8 cellular contexts compared by ENCODE assay signal in genomic region chr19:7507884-7508283, GRCh38. TPM values are rescaled to one million over a fixed set of nuclear protein-coding genes. Genes with fewer than 3 reads are reported as not detected.
A peak's percentile ranks its signal among the peaks of the same experiment; 100 is the strongest.
DNase-seq lines count a peak whose midpoint lies in the region; ATAC-seq, FAIRE-seq and TF ChIP-seq lines count a peak whose summit lies in the region.

No MANE protein-coding gene starts in this region.

- H3K4me3 Mint-ChIP-seq in activated naive CD8-positive, alpha-beta T cell treated with anti-CD3 and anti-CD28 coated beads, Interleukin-2, amount 10 ng/mL, durations not matched to agents 7 days and 5 days: no peak overlapping the region
- no peak overlapping the region for H3K4me3 Mint-ChIP-seq in CD8-positive, alpha-beta T cell

- no peaks in the 10 kb centered on the region for H3K9me3 ChIP-seq in MG63
- no peaks in the 10 kb centered on the region for H3K9me3 ChIP-seq in CD8-positive, alpha-beta T cell (ENCODE audit: low read length)

- no peak for TF ChIP-seq CTCF in CD8-positive, alpha-beta T cell (IDR thresholded peaks at IDR 0.05)

- H3K27ac Mint-ChIP-seq in activated naive CD8-positive, alpha-beta T cell treated with anti-CD3 and anti-CD28 coated beads, Interleukin-2, amount 10 ng/mL, durations not matched to agents 7 days and 5 days: no peak overlapping the region
- no peak overlapping the region for H3K27ac Mint-ChIP-seq in CD8-positive, alpha-beta T cell

- DNase-seq in EH (ENCODE audit: low read depth) (peak; percentile 93), MG63 (peak; percentile 99), islet precursor cell (peak; percentile 94), urothelium cell line (ENCODE audit: low spot score) (peak; percentile 57), NCI-H1092 (lab: John Stamatoyannopoulos, UW) (no peak)
- DNase-seq in activated naive CD8-positive, alpha-beta T cell treated with anti-CD3 and anti-CD28 coated beads, Interleukin-2, amount 10 ng/mL, durations not matched to agents 7 days and 5 days: no peak
- no peak for DNase-seq in CD8-positive, alpha-beta T cell
- no peak for DNase-seq in activated CD4-positive, alpha-beta T cell treated with anti-CD3 and anti-CD28 coated beads for 4 hours

- POLR2A ChIA-PET in activated naive CD8-positive, alpha-beta T cell treated with anti-CD3 and anti-CD28 coated beads, Interleukin-2, amount 10 ng/mL, durations not matched to agents 7 days and 5 days (lab: Charles Lee): no interaction called here
- POLR2A ChIA-PET in CD8-positive, alpha-beta T cell (lab: Charles Lee): no interaction called here

- peaks cover 11% of the 10 kb centered on the region for H3K4me1 Mint-ChIP-seq in activated naive CD8-positive, alpha-beta T cell treated with anti-CD3 and anti-CD28 coated beads, Interleukin-2, amount 10 ng/mL, durations not matched to agents 7 days and 5 days
- peaks cover 6% of the 10 kb centered on the region for H3K4me1 Mint-ChIP-seq in CD8-positive, alpha-beta T cell (ENCODE audit: low read depth)

- peaks cover 4% of the 10 kb centered on the region for H3K27me3 ChIP-seq in MG63
- H3K27me3 ChIP-seq in CD8-positive, alpha-beta T cell (ENCODE audit: insufficient read depth, low read length): peaks cover 4% of the 10 kb centered on the region

- intact Hi-C loops in CD8-positive, alpha-beta T cell (cut with DNase I, micrococcal nuclease): no loop called here

- peaks cover 31% of the 10 kb centered on the region for H3K27me3 Mint-ChIP-seq in activated naive CD8-positive, alpha-beta T cell treated with anti-CD3 and anti-CD28 coated beads, Interleukin-2, amount 10 ng/mL, durations not matched to agents 7 days and 5 days
- peaks cover 23% of the 10 kb centered on the region for H3K27me3 Mint-ChIP-seq in CD8-positive, alpha-beta T cell (ENCODE audit: low read depth)

- no peaks in the 10 kb centered on the region for H3K36me3 ChIP-seq in MG63
- H3K36me3 ChIP-seq in CD8-positive, alpha-beta T cell (ENCODE audit: insufficient read depth, low read length): no peaks in the 10 kb centered on the region

- H3K27ac ChIP-seq in CD8-positive, alpha-beta T cell (ENCODE audit: low read depth, low read length): no peak overlapping the region

- H3K4me3 ChIP-seq in MG63: no peak overlapping the region
- H3K4me3 ChIP-seq in CD8-positive, alpha-beta T cell (ENCODE audit: low read depth, low read length): no peak overlapping the region

- H3K4me1 ChIP-seq in CD8-positive, alpha-beta T cell (ENCODE audit: insufficient read depth, low read length): peaks cover 10% of the 10 kb centered on the region

- no peaks in the 10 kb centered on the region for H3K36me3 Mint-ChIP-seq in activated naive CD8-positive, alpha-beta T cell treated with anti-CD3 and anti-CD28 coated beads, Interleukin-2, amount 10 ng/mL, durations not matched to agents 7 days and 5 days
- H3K36me3 Mint-ChIP-seq in CD8-positive, alpha-beta T cell: no peaks in the 10 kb centered on the region

- no peak for FAIRE-seq in urothelium cell line (lab: Jason Lieb, UNC)

- ATAC-seq in activated naive CD8-positive, alpha-beta T cell treated with anti-CD3 and anti-CD28 coated beads, Interleukin-2, amount 10 ng/mL, durations not matched to agents 7 days and 5 days (ENCODE audit: low read depth): peak; percentile 24
- ATAC-seq in CD8-positive, alpha-beta T cell: no peak

- H3K9me3 Mint-ChIP-seq in activated naive CD8-positive, alpha-beta T cell treated with anti-CD3 and anti-CD28 coated beads, Interleukin-2, amount 10 ng/mL, durations not matched to agents 7 days and 5 days: no peaks in the 10 kb centered on the region
- no peaks in the 10 kb centered on the region for H3K9me3 Mint-ChIP-seq in CD8-positive, alpha-beta T cell

- CTCF ChIA-PET in CD8-positive, alpha-beta T cell (lab: Charles Lee): no interaction called here

RNA-seq across cellular contexts. Expression of gene ZNF358, which starts 8.0 kb away (rescaled TPM):
- 37.2 and 44.9 TPM in 2 replicates for total RNA-seq in MG63 (2014; rRNA removed; shearing (Covaris generic); ENCODE audit: low replicate concordance)
- 10 to 100 TPM; 12.6 to 13.1 TPM for total RNA-seq in activated naive CD8-positive, alpha-beta T cell treated with anti-CD3 and anti-CD28 coated beads, Interleukin-2, amount 10 ng/mL, durations not matched to agents 7 days and 5 days
- 1 to 10 TPM; 7.1 to 9.0 TPM for total RNA-seq in CD8-positive, alpha-beta T cell

RNA-seq across cellular contexts. Expression of gene MCOLN1, which starts 14.5 kb away (rescaled TPM):
- total RNA-seq in MG63 (2014; rRNA removed; shearing (Covaris generic); ENCODE audit: low replicate concordance): 6.4 and 10.3 TPM in 2 replicates
- total RNA-seq in activated naive CD8-positive, alpha-beta T cell treated with anti-CD3 and anti-CD28 coated beads, Interleukin-2, amount 10 ng/mL, durations not matched to agents 7 days and 5 days: 10 to 100 TPM; 17.5 to 18.2 TPM
- total RNA-seq in CD8-positive, alpha-beta T cell: 10 to 100 TPM in 1 of 2 experiments, 1 to 10 TPM in 1; 9.0 to 13.3 TPM

RNA-seq across cellular contexts. Expression of gene PEX11G, which starts 19.0 kb away (rescaled TPM):
- not detected in 2 replicates for total RNA-seq in MG63 (2014; rRNA removed; shearing (Covaris generic); ENCODE audit: low replicate concordance)
- 1 to 10 TPM; 1.0 to 1.3 TPM for total RNA-seq in activated naive CD8-positive, alpha-beta T cell treated with anti-CD3 and anti-CD28 coated beads, Interleukin-2, amount 10 ng/mL, durations not matched to agents 7 days and 5 days
- total RNA-seq in CD8-positive, alpha-beta T cell: not detected

RNA-seq across cellular contexts. Expression of gene PNPLA6, which starts 27.6 kb away (rescaled TPM):
- 175 and 184 TPM in 2 replicates for total RNA-seq in MG63 (2014; rRNA removed; shearing (Covaris generic); ENCODE audit: low replicate concordance)
- 100 to 1,000 TPM; 152 to 155 TPM for total RNA-seq in activated naive CD8-positive, alpha-beta T cell treated with anti-CD3 and anti-CD28 coated beads, Interleukin-2, amount 10 ng/mL, durations not matched to agents 7 days and 5 days
- 10 to 100 TPM; 76.5 to 81.3 TPM for total RNA-seq in CD8-positive, alpha-beta T cell

Comparison
In these comparisons a context has a peak if more than half of its experiments do, and no peak if none do; other contexts are left out.
1. DNase-seq: peak in EH (single experiment), MG63 (single experiment), islet precursor cell (single experiment) and urothelium cell line (single experiment); none in activated naive CD8-positive, alpha-beta T cell treated with anti-CD3 and anti-CD28 coated beads, Interleukin-2, amount 10 ng/mL, durations not matched to agents 7 days and 5 days (single experiment), NCI-H1092 (single experiment), CD8-positive, alpha-beta T cell (0 of 7) and activated CD4-positive, alpha-beta T cell treated with anti-CD3 and anti-CD28 coated beads for 4 hours (0 of 2).